Comparison of ENCODE assay signal across 8 cellular contexts in genomic region chr1:203512830-203513578, GRCh38. TPM values are rescaled to one million over a fixed set of nuclear protein-coding genes. Genes with fewer than 3 reads are reported as not detected.
DNase-seq lines count a peak whose midpoint lies in the region; ATAC-seq and TF ChIP-seq lines count a peak whose summit lies in the region.

No MANE protein-coding gene starts in this region.

- H3K23ac ChIP-seq in trophoblast cell (ENCODE audit: low read length), result no peak overlapping the region

- H3K4ac ChIP-seq in trophoblast cell (ENCODE audit: low read depth, low read length), result peak overlapping the region; percentile 90

- ATAC-seq in activated CD8-positive, alpha-beta T cell treated with anti-CD3 and anti-CD28 coated beads, Interleukin-2, amount 10 ng/mL, durations not matched to agents 7 days and 5 days, result no peak
- no peak for ATAC-seq in GM21737 (IDR thresholded peaks at IDR 0.05; ENCODE audit: unreplicated experiment)

- no peaks in the 10 kb centered on the region for H3K36me3 Mint-ChIP-seq in activated CD8-positive, alpha-beta T cell treated with anti-CD3 and anti-CD28 coated beads, Interleukin-2, amount 10 ng/mL, durations not matched to agents 7 days and 5 days (ENCODE audit: low read depth)

- H3K9me3 ChIP-seq in HUES64 (ENCODE audit: insufficient read depth, low read depth, low read length) (no peaks in the 10 kb centered on the region), fibroblast of lung (ENCODE audit: control insufficient read depth, insufficient read depth, low read depth, low read length) (no peaks in the 10 kb centered on the region), trophoblast cell (ENCODE audit: insufficient read depth, low read depth, low read length) (no peaks in the 10 kb centered on the region)

- H4K91ac ChIP-seq in trophoblast cell (ENCODE audit: low read depth, low read length), result peak overlapping the region; percentile 99

- peak overlapping the region; percentile 40 for H4K12ac ChIP-seq in trophoblast cell (ENCODE audit: low read depth, low read length)

- no peaks in the 10 kb centered on the region for H3K27me3 Mint-ChIP-seq in activated CD8-positive, alpha-beta T cell treated with anti-CD3 and anti-CD28 coated beads, Interleukin-2, amount 10 ng/mL, durations not matched to agents 7 days and 5 days (ENCODE audit: low read depth)

- POLR2A ChIA-PET in activated CD8-positive, alpha-beta T cell treated with anti-CD3 and anti-CD28 coated beads, Interleukin-2, amount 10 ng/mL, durations not matched to agents 7 days and 5 days (lab: Charles Lee), result interaction anchor here (1.0 kb wide), 1 partner anchor 186 kb away, joined by 3 read pairs; no protein-coding TSS in a partner anchor

- H3K9ac ChIP-seq in HUES64 (ENCODE audit: low read depth, low read length) (peak overlapping the region; percentile 27; the same call in 1 of the 2 replicates), fibroblast of lung (ENCODE audit: insufficient read depth, low read length) (peak overlapping the region; percentile 57), trophoblast cell (ENCODE audit: low read length) (no peak overlapping the region)

- CTCF ChIA-PET in activated CD8-positive, alpha-beta T cell treated with anti-CD3 and anti-CD28 coated beads, Interleukin-2, amount 10 ng/mL, durations not matched to agents 7 days and 5 days (lab: Charles Lee), result interaction anchor here (0.6 to 1.9 kb wide), 4 partner anchors 14 to 189 kb away, joined by 3 to 8 read pairs (median 4); no protein-coding TSS in a partner anchor

- H2BK12ac ChIP-seq in trophoblast cell (ENCODE audit: low read length), result peak overlapping the region; percentile 90

- peaks cover 20% of the 10 kb centered on the region for H3K4me1 Mint-ChIP-seq in activated CD8-positive, alpha-beta T cell treated with anti-CD3 and anti-CD28 coated beads, Interleukin-2, amount 10 ng/mL, durations not matched to agents 7 days and 5 days (ENCODE audit: low read depth)

- TF ChIP-seq CTCF in AG09319 (IDR thresholded peaks at IDR 0.05; ENCODE audit: low read depth, low read length), result no peak
- no peak for TF ChIP-seq CTCF in fibroblast of lung (conservative IDR thresholded peaks at IDR 0.05 in 1 of 2, IDR thresholded peaks at IDR 0.05 in 1 of 2; ENCODE audit: low read depth in 1 of 2, low read length in 2 of 2)

- peak overlapping the region; percentile 87 for H4K8ac ChIP-seq in trophoblast cell (ENCODE audit: low read depth, low read length)

- H3K27ac ChIP-seq in HUES64 (ENCODE audit: low read depth, low read length), result no peak overlapping the region
- H3K27ac ChIP-seq in fibroblast of lung (ENCODE audit: insufficient read depth, low read length), result peak overlapping the region; percentile 91
- peak overlapping the region; percentile 99 for H3K27ac ChIP-seq in trophoblast cell (ENCODE audit: low read depth, low read length)

- H3K27ac Mint-ChIP-seq in activated CD8-positive, alpha-beta T cell treated with anti-CD3 and anti-CD28 coated beads, Interleukin-2, amount 10 ng/mL, durations not matched to agents 7 days and 5 days, result peak overlapping the region; percentile 1

- no peaks in the 10 kb centered on the region for H4K20me1 ChIP-seq in fibroblast of lung (ENCODE audit: control insufficient read depth, extremely low read depth, insufficient read depth, low read length)

- H2AFZ ChIP-seq in fibroblast of lung (ENCODE audit: low read length) (peak overlapping the region; percentile 7), trophoblast cell (ENCODE audit: insufficient read depth, low read length, poor library complexity) (peak overlapping the region; percentile 18)

- H3K4me2 ChIP-seq in fibroblast of lung (ENCODE audit: extremely low read depth, insufficient read depth, low read length) (peak overlapping the region; percentile 13), trophoblast cell (ENCODE audit: low read length) (peak overlapping the region; percentile 34)

- peak overlapping the region; percentile 69 for H2AK5ac ChIP-seq in trophoblast cell (ENCODE audit: low read length)

- peak overlapping the region; percentile 90 for H3K18ac ChIP-seq in trophoblast cell (ENCODE audit: low read length)

- H3K14ac ChIP-seq in trophoblast cell (ENCODE audit: low read length), result peak overlapping the region; percentile 91

- DNase-seq in AG09319 (ENCODE audit: extremely low read depth, low read depth) (peak; percentile 73), fibroblast of lung (ENCODE audit: low read depth in 2 of 2) (peak; percentile 90 to 97), trophoblast cell (peak; percentile 74 to 86), NCI-H1694 treated with DMSO at 0.1 percent for 48 hours (lab: John Stamatoyannopoulos, UW) (no peak), NCI-H2107 treated with DMSO at 0.1 percent for 48 hours (lab: John Stamatoyannopoulos, UW; ENCODE audit: unreplicated experiment) (no peak)
- DNase-seq in activated CD8-positive, alpha-beta T cell treated with anti-CD3 and anti-CD28 coated beads, Interleukin-2, amount 10 ng/mL, durations not matched to agents 7 days and 5 days, result no peak

- H2BK5ac ChIP-seq in trophoblast cell (ENCODE audit: low read depth, low read length, poor library complexity), result peak overlapping the region; percentile 97

- H2BK120ac ChIP-seq in trophoblast cell (ENCODE audit: insufficient read depth, low read length, poor library complexity), result peak overlapping the region; percentile 100

- peaks cover 73% of the 10 kb centered on the region for H3K79me1 ChIP-seq in trophoblast cell (ENCODE audit: low read length)

- H3K9me3 Mint-ChIP-seq in activated CD8-positive, alpha-beta T cell treated with anti-CD3 and anti-CD28 coated beads, Interleukin-2, amount 10 ng/mL, durations not matched to agents 7 days and 5 days (ENCODE audit: insufficient read depth), result no peaks in the 10 kb centered on the region

- H3K27me3 ChIP-seq in HUES64 (ENCODE audit: insufficient read depth, low read length) (peaks cover 51% of the 10 kb centered on the region), fibroblast of lung (ENCODE audit: control insufficient read depth, insufficient read depth, low read length) (no peaks in the 10 kb centered on the region), trophoblast cell (ENCODE audit: insufficient read depth, low read length) (no peaks in the 10 kb centered on the region)

- H3K36me3 ChIP-seq in HUES64 (ENCODE audit: insufficient read depth, low read length), result no peaks in the 10 kb centered on the region
- H3K36me3 ChIP-seq in fibroblast of lung (ENCODE audit: control insufficient read depth, insufficient read depth, low read length), result no peaks in the 10 kb centered on the region
- H3K36me3 ChIP-seq in trophoblast cell (ENCODE audit: control insufficient read depth in 1 of 2, insufficient read depth in 2 of 2, low read length in 2 of 2), result no peaks in the 10 kb centered on the region

- no peak overlapping the region for H3K4me3 ChIP-seq in HUES64 (ENCODE audit: low read length)
- no peak overlapping the region for H3K4me3 ChIP-seq in fibroblast of lung (replicated peaks in 1 of 4; ENCODE audit: control extremely low read depth in 1 of 4, insufficient read depth in 1 of 4, low read depth in 3 of 4, low read length in 4 of 4)
- H3K4me3 ChIP-seq in trophoblast cell (ENCODE audit: low read depth, low read length), result no peak overlapping the region

- H3K79me2 ChIP-seq in fibroblast of lung (ENCODE audit: control insufficient read depth, insufficient read depth, low read length) (no peaks in the 10 kb centered on the region), trophoblast cell (ENCODE audit: control insufficient read depth, insufficient read depth, low read length, poor library complexity) (peaks cover 12% of the 10 kb centered on the region)

- H3K4me3 Mint-ChIP-seq in activated CD8-positive, alpha-beta T cell treated with anti-CD3 and anti-CD28 coated beads, Interleukin-2, amount 10 ng/mL, durations not matched to agents 7 days and 5 days, result no peak overlapping the region

- WGBS in HUES64, result 53% methylated on average over 10 of the region's 10 CpGs
- WGBS in trophoblast cell (ENCODE audit: extremely low coverage, insufficient coverage, insufficient read length), result no CpG with 5 or more reads among the region's 10 CpGs

- H3K4me1 ChIP-seq in HUES64 (ENCODE audit: insufficient read depth, low read length), result peaks cover 53% of the 10 kb centered on the region
- H3K4me1 ChIP-seq in fibroblast of lung (ENCODE audit: control insufficient read depth, extremely low read depth, insufficient read depth, low read length), result peaks cover 29% of the 10 kb centered on the region
- peaks cover 71 to 76% of the 10 kb centered on the region in 2 experiments for H3K4me1 ChIP-seq in trophoblast cell (ENCODE audit: control insufficient read depth in 1 of 2, insufficient read depth in 2 of 2, low read length in 2 of 2)

RNA-seq across cellular contexts. Expression of gene OPTC, which starts 19.1 kb away (rescaled TPM):
- polyA plus RNA-seq in HUES64 (2013, experiment 1 of 2), result 1.2 TPM
- polyA plus RNA-seq in HUES64 (2013, experiment 2 of 2), result 1.8 TPM
- not detected for total RNA-seq in activated CD8-positive, alpha-beta T cell treated with anti-CD3 and anti-CD28 coated beads, Interleukin-2, amount 10 ng/mL, durations not matched to agents 7 days and 5 days
- total RNA-seq in fibroblast of lung, result not detected in 2 replicates
- not detected in 2 replicates for polyA plus RNA-seq in fibroblast of lung
- not detected in 2 replicates for polyA plus RNA-seq in fibroblast of lung (2012)
- not detected in 2 replicates for polyA minus RNA-seq in fibroblast of lung (ENCODE audit: low replicate concordance)
- polyA plus RNA-seq in trophoblast cell (2013), result 0.47 TPM in 2 replicates

RNA-seq across cellular contexts. Expression of gene PRELP, which starts 37.4 kb away (rescaled TPM):
- 0.45 TPM for polyA plus RNA-seq in HUES64 (2013, experiment 1 of 2)
- 0.57 TPM for polyA plus RNA-seq in HUES64 (2013, experiment 2 of 2)
- not detected for total RNA-seq in activated CD8-positive, alpha-beta T cell treated with anti-CD3 and anti-CD28 coated beads, Interleukin-2, amount 10 ng/mL, durations not matched to agents 7 days and 5 days
- total RNA-seq in fibroblast of lung, result 4.5 and 4.9 TPM in 2 replicates
- polyA plus RNA-seq in fibroblast of lung, result 2.8 and 13.9 TPM in 2 replicates
- polyA plus RNA-seq in fibroblast of lung (2012), result 5.7 and 39.6 TPM in 2 replicates
- 5.6 and 37.3 TPM in 2 replicates for polyA minus RNA-seq in fibroblast of lung (ENCODE audit: low replicate concordance)
- 2.3 and 2.4 TPM in 2 replicates for polyA plus RNA-seq in trophoblast cell (2013)

Comparison
In these comparisons a context has a peak if more than half of its experiments do, and no peak if none do; other contexts are left out.
1. DNase-seq: peak in AG09319 (single experiment), fibroblast of lung (2 of 2) and trophoblast cell (2 of 2); none in activated CD8-positive, alpha-beta T cell treated with anti-CD3 and anti-CD28 coated beads, Interleukin-2, amount 10 ng/mL, durations not matched to agents 7 days and 5 days (single experiment), NCI-H1694 treated with DMSO at 0.1 percent for 48 hours (single experiment) and NCI-H2107 treated with DMSO at 0.1 percent for 48 hours (single experiment).